Comparison of ENCODE assay signal across 2 cellular contexts in genomic region chr3:23987376-23987775, GRCh38.
TF ChIP-seq lines count a peak whose summit lies in the region.

No MANE protein-coding gene starts in this region.

TF ChIP-seq in HepG2, 621 proteins besides CTCF, POLR2A, EP300 and RAD21:
- TF ChIP-seq NKX3-1 (CRISPR knock-in tag; IDR thresholded peaks at IDR 0.05) (no peak), JDP2 (CRISPR knock-in tag; IDR thresholded peaks at IDR 0.05; ENCODE audit: borderline replicate concordance) (no peak), ZBTB21 (CRISPR knock-in tag; IDR thresholded peaks at IDR 0.05) (no peak), ESRRA (CRISPR knock-in tag; IDR thresholded peaks at IDR 0.05; ENCODE audit: low read depth) (no peak), ZNF451 (CRISPR knock-in tag; IDR thresholded peaks at IDR 0.05) (no peak), ZFX (CRISPR knock-in tag; IDR thresholded peaks at IDR 0.05; ENCODE audit: low read depth) (no peak), ZNF782 (CRISPR knock-in tag; IDR thresholded peaks at IDR 0.05; ENCODE audit: borderline replicate concordance) (no peak), SRSF4 (IDR thresholded peaks at IDR 0.05; ENCODE audit: low read depth, low read length, poor library complexity, severe bottlenecking) (no peak), ZNF644 (CRISPR knock-in tag; IDR thresholded peaks at IDR 0.05; ENCODE audit: low read depth) (no peak)

TF ChIP-seq in endothelial cell of umbilical vein, 7 proteins besides CTCF, POLR2A, EP300 and RAD21:
- no peak for TF ChIP-seq EZH2 (IDR thresholded peaks at IDR 0.05; ENCODE audit: borderline replicate concordance, low read depth, low read length, severe bottlenecking)
- TF ChIP-seq JUN (IDR thresholded peaks at IDR 0.05; ENCODE audit: borderline replicate concordance, insufficient read depth, insufficient read length, low read depth), result no peak
- TF ChIP-seq GATA2 (IDR thresholded peaks at IDR 0.05; ENCODE audit: insufficient read depth, insufficient read length, low read depth, low read length), result no peak
- no peak for TF ChIP-seq MAX (IDR thresholded peaks at IDR 0.05; ENCODE audit: insufficient read depth, insufficient read length)
- no peak for TF ChIP-seq FOS (IDR thresholded peaks at IDR 0.05; ENCODE audit: borderline replicate concordance, insufficient read depth, low read length)
- no peak for TF ChIP-seq POLR2AphosphoS5 (IDR thresholded peaks at IDR 0.05; ENCODE audit: insufficient read depth, low read depth, low read length)
- no peak for TF ChIP-seq MYC (IDR thresholded peaks at IDR 0.05; ENCODE audit: low read depth, low read length)
